1 cellular context compared by ENCODE assay signal in the genomic region with DNA sequence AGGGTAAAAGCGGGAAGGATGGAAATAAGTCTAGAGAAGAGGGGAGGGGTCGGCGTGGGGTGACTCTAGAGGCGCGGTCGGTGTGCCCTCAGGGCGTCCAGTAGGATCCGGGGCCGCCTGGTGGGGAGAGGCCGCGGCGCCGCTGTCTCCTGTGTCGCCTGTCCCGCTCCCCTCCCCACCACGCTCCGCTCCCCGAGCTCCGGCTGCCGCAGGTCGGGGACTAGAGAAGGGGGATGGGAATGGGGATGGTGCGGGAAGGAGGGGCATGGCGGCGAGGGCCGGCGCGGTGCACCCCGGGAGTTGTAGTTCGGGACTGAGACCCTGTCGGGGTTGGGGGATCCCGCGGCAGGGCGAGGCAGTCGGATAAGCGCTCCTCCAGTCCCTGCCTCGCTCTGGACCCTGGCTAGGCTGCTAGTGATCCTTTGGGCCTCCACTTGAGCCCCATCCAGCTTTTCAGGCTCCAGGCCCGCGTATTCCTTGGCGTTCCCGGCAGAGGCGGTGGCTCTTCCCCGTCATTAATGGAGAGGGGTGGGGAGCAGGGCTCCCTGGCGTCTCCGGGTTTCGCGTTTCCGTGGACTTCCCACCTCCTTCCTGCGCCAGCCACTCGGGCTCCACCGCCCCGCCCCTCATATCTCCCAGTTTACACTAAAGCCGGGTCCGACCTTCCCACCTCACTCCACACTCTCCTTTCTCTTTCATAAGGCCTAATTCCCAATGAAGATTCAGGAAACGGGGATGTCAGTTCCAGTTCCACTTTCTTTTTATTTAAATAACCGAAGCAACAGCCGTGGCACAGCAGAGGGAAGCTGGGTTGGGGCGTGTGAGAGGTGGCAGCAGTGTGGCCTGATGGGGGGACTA.
TF ChIP-seq lines count a peak whose summit lies in the region.

A gene with protein sequence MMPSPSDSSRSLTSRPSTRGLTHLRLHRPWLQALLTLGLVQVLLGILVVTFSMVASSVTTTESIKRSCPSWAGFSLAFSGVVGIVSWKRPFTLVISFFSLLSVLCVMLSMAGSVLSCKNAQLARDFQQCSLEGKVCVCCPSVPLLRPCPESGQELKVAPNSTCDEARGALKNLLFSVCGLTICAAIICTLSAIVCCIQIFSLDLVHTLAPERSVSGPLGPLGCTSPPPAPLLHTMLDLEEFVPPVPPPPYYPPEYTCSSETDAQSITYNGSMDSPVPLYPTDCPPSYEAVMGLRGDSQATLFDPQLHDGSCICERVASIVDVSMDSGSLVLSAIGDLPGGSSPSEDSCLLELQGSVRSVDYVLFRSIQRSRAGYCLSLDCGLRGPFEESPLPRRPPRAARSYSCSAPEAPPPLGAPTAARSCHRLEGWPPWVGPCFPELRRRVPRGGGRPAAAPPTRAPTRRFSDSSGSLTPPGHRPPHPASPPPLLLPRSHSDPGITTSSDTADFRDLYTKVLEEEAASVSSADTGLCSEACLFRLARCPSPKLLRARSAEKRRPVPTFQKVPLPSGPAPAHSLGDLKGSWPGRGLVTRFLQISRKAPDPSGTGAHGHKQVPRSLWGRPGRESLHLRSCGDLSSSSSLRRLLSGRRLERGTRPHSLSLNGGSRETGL (minus strand): TSS at position 241 of the 858 bp plus-strand sequence. CDS start 606 bp downstream, outside the sequence.

TF ChIP-seq in HepG2, 621 proteins besides CTCF, POLR2A, EP300 and RAD21 (continued from another document and continues in another):
- TF ChIP-seq, protein P1, sequence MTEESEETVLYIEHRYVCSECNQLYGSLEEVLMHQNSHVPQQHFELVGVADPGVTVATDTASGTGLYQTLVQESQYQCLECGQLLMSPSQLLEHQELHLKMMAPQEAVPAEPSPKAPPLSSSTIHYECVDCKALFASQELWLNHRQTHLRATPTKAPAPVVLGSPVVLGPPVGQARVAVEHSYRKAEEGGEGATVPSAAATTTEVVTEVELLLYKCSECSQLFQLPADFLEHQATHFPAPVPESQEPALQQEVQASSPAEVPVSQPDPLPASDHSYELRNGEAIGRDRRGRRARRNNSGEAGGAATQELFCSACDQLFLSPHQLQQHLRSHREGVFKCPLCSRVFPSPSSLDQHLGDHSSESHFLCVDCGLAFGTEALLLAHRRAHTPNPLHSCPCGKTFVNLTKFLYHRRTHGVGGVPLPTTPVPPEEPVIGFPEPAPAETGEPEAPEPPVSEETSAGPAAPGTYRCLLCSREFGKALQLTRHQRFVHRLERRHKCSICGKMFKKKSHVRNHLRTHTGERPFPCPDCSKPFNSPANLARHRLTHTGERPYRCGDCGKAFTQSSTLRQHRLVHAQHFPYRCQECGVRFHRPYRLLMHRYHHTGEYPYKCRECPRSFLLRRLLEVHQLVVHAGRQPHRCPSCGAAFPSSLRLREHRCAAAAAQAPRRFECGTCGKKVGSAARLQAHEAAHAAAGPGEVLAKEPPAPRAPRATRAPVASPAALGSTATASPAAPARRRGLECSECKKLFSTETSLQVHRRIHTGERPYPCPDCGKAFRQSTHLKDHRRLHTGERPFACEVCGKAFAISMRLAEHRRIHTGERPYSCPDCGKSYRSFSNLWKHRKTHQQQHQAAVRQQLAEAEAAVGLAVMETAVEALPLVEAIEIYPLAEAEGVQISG (CRISPR knock-in tag; IDR thresholded peaks at IDR 0.05) = peak; percentile 89
- TF ChIP-seq, protein P2, sequence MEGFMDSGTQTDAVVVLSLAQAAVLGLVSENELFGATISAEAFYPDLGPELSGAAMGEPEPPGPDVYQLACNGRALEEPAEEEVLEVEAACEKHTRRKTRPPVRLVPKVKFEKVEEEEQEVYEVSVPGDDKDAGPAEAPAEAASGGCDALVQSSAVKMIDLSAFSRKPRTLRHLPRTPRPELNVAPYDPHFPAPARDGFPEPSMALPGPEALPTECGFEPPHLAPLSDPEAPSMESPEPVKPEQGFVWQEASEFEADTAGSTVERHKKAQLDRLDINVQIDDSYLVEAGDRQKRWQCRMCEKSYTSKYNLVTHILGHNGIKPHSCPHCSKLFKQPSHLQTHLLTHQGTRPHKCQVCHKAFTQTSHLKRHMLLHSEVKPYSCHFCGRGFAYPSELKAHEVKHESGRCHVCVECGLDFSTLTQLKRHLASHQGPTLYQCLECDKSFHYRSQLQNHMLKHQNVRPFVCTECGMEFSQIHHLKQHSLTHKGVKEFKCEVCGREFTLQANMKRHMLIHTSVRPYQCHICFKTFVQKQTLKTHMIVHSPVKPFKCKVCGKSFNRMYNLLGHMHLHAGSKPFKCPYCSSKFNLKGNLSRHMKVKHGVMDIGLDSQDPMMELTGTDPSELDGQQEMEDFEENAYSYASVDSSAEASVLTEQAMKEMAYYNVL (CRISPR knock-in tag; IDR thresholded peaks at IDR 0.05; ENCODE audit: borderline replicate concordance) = no peak
- TF ChIP-seq CSRNP2 (CRISPR knock-in tag; conservative IDR thresholded peaks at IDR 0.05; ENCODE audit: low read depth) (no peak), ZNF383 (CRISPR knock-in tag; IDR thresholded peaks at IDR 0.05; ENCODE audit: borderline replicate concordance) (no peak), KDM2A (CRISPR knock-in tag; IDR thresholded peaks at IDR 0.05; ENCODE audit: borderline replicate concordance, low read depth) (peak; percentile 92), HOXD1 (CRISPR knock-in tag; IDR thresholded peaks at IDR 0.05) (peak; percentile 73), ZNF337 (CRISPR knock-in tag; IDR thresholded peaks at IDR 0.05; ENCODE audit: borderline replicate concordance, low read depth) (no peak), THYN1 (CRISPR knock-in tag; IDR thresholded peaks at IDR 0.05; ENCODE audit: borderline replicate concordance, low read depth) (no peak), ZNF746 (CRISPR knock-in tag; IDR thresholded peaks at IDR 0.05) (no peak), ZNF33B (CRISPR knock-in tag; IDR thresholded peaks at IDR 0.05) (no peak), KLF13 (CRISPR knock-in tag; IDR thresholded peaks at IDR 0.05) (no peak), ZNF674 (CRISPR knock-in tag; IDR thresholded peaks at IDR 0.05; ENCODE audit: low read depth) (no peak), RELA (CRISPR knock-in tag; IDR thresholded peaks at IDR 0.05) (no peak), SYNCRIP (IDR thresholded peaks at IDR 0.05; ENCODE audit: insufficient read depth, low read depth, low read length) (no peak), CBX5 (CRISPR knock-in tag; IDR thresholded peaks at IDR 0.05; ENCODE audit: borderline replicate concordance) (0 out of 2 replicates have a peak, but pooled peaks have one; percentile 39), RBAK (CRISPR knock-in tag; IDR thresholded peaks at IDR 0.05) (no peak), HNRNPLL (IDR thresholded peaks at IDR 0.05; ENCODE audit: low read depth, low read length, poor library complexity, severe bottlenecking) (peak; percentile 48), GZF1 (CRISPR knock-in tag; IDR thresholded peaks at IDR 0.05) (no peak), SMYD3 (CRISPR knock-in tag; IDR thresholded peaks at IDR 0.05) (no peak), FOXM1 (CRISPR knock-in tag; IDR thresholded peaks at IDR 0.05) (no peak), ZNF564 (CRISPR knock-in tag; IDR thresholded peaks at IDR 0.05) (no peak), KLF16 (CRISPR knock-in tag; IDR thresholded peaks at IDR 0.05) (peak in 1 of 2 experiments; percentile 89; a peak in 2 of 4 replicates), KLF11 (CRISPR knock-in tag; IDR thresholded peaks at IDR 0.05) (no peak), CREB1 (IDR thresholded peaks at IDR 0.05) (no peak), CREB1 (CRISPR knock-in tag; IDR thresholded peaks at IDR 0.05) (no peak), PHF21A (CRISPR knock-in tag; IDR thresholded peaks at IDR 0.05) (no peak), ZNF207 (IDR thresholded peaks at IDR 0.05; ENCODE audit: borderline replicate concordance) (no peak), ZNF484 (CRISPR knock-in tag; IDR thresholded peaks at IDR 0.05; ENCODE audit: borderline replicate concordance, low read depth) (no peak), RXRB (CRISPR knock-in tag; IDR thresholded peaks at IDR 0.05; ENCODE audit: borderline replicate concordance) (peak; percentile 47; the same call in 1 of the 2 replicates), XBP1 (CRISPR knock-in tag; IDR thresholded peaks at IDR 0.05) (no peak), ZNF816 (CRISPR knock-in tag; IDR thresholded peaks at IDR 0.05; ENCODE audit: borderline replicate concordance) (no peak), HCFC1 (IDR thresholded peaks at IDR 0.05; ENCODE audit: low read depth, low read length) (peak; percentile 87), TFAP4 (IDR thresholded peaks at IDR 0.05; ENCODE audit: borderline replicate concordance, low read depth) (no peak), BCL6 (CRISPR knock-in tag; IDR thresholded peaks at IDR 0.05) (peak; percentile 51), TBL1XR1 (IDR thresholded peaks at IDR 0.05; ENCODE audit: borderline replicate concordance, low read length, partially characterized antibody) (no peak), ZBTB38 (CRISPR knock-in tag; IDR thresholded peaks at IDR 0.05) (peak; percentile 69), GLI4 (CRISPR knock-in tag; IDR thresholded peaks at IDR 0.05; ENCODE audit: borderline replicate concordance) (no peak), ZNF124 (CRISPR knock-in tag; IDR thresholded peaks at IDR 0.05) (0 out of 2 replicates have a peak, but pooled peaks have one; percentile 50), ZNF670 (CRISPR knock-in tag; IDR thresholded peaks at IDR 0.05; ENCODE audit: borderline replicate concordance) (no peak), NFATC3 (CRISPR knock-in tag; IDR thresholded peaks at IDR 0.05) (no peak), GPN1 (CRISPR knock-in tag; IDR thresholded peaks at IDR 0.05; ENCODE audit: borderline replicate concordance) (no peak)
- TF ChIP-seq, protein P3, sequence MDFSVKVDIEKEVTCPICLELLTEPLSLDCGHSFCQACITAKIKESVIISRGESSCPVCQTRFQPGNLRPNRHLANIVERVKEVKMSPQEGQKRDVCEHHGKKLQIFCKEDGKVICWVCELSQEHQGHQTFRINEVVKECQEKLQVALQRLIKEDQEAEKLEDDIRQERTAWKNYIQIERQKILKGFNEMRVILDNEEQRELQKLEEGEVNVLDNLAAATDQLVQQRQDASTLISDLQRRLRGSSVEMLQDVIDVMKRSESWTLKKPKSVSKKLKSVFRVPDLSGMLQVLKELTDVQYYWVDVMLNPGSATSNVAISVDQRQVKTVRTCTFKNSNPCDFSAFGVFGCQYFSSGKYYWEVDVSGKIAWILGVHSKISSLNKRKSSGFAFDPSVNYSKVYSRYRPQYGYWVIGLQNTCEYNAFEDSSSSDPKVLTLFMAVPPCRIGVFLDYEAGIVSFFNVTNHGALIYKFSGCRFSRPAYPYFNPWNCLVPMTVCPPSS (IDR thresholded peaks at IDR 0.05) = no peak
- TF ChIP-seq, protein P4, sequence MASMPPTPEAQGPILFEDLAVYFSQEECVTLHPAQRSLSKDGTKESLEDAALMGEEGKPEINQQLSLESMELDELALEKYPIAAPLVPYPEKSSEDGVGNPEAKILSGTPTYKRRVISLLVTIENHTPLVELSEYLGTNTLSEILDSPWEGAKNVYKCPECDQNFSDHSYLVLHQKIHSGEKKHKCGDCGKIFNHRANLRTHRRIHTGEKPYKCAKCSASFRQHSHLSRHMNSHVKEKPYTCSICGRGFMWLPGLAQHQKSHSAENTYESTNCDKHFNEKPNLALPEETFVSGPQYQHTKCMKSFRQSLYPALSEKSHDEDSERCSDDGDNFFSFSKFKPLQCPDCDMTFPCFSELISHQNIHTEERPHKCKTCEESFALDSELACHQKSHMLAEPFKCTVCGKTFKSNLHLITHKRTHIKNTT (CRISPR knock-in tag; IDR thresholded peaks at IDR 0.05) = no peak
- TF ChIP-seq, protein P5, sequence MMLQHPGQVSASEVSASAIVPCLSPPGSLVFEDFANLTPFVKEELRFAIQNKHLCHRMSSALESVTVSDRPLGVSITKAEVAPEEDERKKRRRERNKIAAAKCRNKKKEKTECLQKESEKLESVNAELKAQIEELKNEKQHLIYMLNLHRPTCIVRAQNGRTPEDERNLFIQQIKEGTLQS (CRISPR knock-in tag; IDR thresholded peaks at IDR 0.05) = no peak
- TF ChIP-seq, protein P6, sequence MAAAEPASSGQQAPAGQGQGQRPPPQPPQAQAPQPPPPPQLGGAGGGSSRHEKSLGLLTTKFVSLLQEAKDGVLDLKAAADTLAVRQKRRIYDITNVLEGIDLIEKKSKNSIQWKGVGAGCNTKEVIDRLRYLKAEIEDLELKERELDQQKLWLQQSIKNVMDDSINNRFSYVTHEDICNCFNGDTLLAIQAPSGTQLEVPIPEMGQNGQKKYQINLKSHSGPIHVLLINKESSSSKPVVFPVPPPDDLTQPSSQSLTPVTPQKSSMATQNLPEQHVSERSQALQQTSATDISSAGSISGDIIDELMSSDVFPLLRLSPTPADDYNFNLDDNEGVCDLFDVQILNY (CRISPR knock-in tag; conservative IDR thresholded peaks at IDR 0.05) = no peak
- TF ChIP-seq, protein P7, sequence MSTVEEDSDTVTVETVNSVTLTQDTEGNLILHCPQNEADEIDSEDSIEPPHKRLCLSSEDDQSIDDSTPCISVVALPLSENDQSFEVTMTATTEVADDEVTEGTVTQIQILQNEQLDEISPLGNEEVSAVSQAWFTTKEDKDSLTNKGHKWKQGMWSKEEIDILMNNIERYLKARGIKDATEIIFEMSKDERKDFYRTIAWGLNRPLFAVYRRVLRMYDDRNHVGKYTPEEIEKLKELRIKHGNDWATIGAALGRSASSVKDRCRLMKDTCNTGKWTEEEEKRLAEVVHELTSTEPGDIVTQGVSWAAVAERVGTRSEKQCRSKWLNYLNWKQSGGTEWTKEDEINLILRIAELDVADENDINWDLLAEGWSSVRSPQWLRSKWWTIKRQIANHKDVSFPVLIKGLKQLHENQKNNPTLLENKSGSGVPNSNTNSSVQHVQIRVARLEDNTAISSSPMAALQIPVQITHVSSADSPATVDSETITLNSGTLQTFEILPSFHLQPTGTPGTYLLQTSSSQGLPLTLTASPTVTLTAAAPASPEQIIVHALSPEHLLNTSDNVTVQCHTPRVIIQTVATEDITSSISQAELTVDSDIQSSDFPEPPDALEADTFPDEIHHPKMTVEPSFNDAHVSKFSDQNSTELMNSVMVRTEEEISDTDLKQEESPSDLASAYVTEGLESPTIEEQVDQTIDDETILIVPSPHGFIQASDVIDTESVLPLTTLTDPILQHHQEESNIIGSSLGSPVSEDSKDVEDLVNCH (CRISPR knock-in tag; IDR thresholded peaks at IDR 0.05) = no peak
